Comparison of ENCODE assay signal across 11 cellular contexts in genomic region chr3:153628591-153628990, GRCh38.
DNase-seq lines count a peak whose midpoint lies in the region; ATAC-seq, FAIRE-seq and TF ChIP-seq lines count a peak whose summit lies in the region.
"Had no signal": no experiment of that assay in that cellular context is flagged by ENCODE, and none has a peak within 500 bp of the region (broad histone marks: within the 10 kb centered on the region; RNA-seq: fewer than 3 reads in every experiment).

No MANE protein-coding gene starts in this region.

- TF ChIP-seq CTCF in CD8-positive, alpha-beta T cell (IDR thresholded peaks at IDR 0.05): no peak
- TF ChIP-seq CTCF in GM12878 (IDR thresholded peaks at IDR 0.05 in 2 of 3, conservative IDR thresholded peaks at IDR 0.05 in 1 of 3; ENCODE audit: control insufficient read depth in 2 of 3, extremely low read depth in 1 of 3, insufficient read depth in 1 of 3, low read depth in 3 of 3, low read length in 3 of 3): no peak

- peak overlapping the region; percentile 17 for H3K4me3 Mint-ChIP-seq in CD8-positive, alpha-beta T cell

- no peaks in the 10 kb centered on the region for H4K20me1 ChIP-seq in GM12878 (ENCODE audit: control insufficient read depth, insufficient read depth)

- no peak overlapping the region for H3K4me3 ChIP-seq in CD8-positive, alpha-beta T cell (ENCODE audit: low read depth, low read length)
- no peak overlapping the region for H3K4me3 ChIP-seq in GM12878

- TF ChIP-seq EP300 in GM12878 (IDR thresholded peaks at IDR 0.05; ENCODE audit: borderline replicate concordance in 1 of 2, control insufficient read depth in 1 of 2, low read depth in 2 of 2, low read length in 2 of 2): no peak

- DNase-seq in CD8-positive, alpha-beta T cell: no peak
- DNase-seq in GM12878 (ENCODE audit: low read depth, low spot score) (peak; percentile 31), pons (ENCODE audit: low spot score) (no peak), OCI-M1 (lab: John Stamatoyannopoulos, UW) (no peak)
- DNase-seq: DND-41; NCI-H1930; stimulated activated CD4-positive, alpha-beta T cell treated with anti-CD3 and anti-CD28 coated beads, Interleukin-15, amount 100 ng/mL, for 24 hours had no signal

- intact Hi-C loops in CD8-positive, alpha-beta T cell (cut with DNase I, micrococcal nuclease): loop anchor here in 1 of 2 experiments (5.0 to 10.0 kb wide), 2 partner anchors 54 to 464 kb away; partner anchors contain the start of gene RAP2B
- intact Hi-C loops in GM12878 (cut with micrococcal nuclease; ENCODE audit: unreplicated experiment): loop anchor here (10.0 kb wide), 2 partner anchors 346 to 464 kb away; partner anchors contain the start of gene RAP2B

- no peaks in the 10 kb centered on the region for H3K9me3 Mint-ChIP-seq in CD8-positive, alpha-beta T cell

- CTCF ChIA-PET in CD8-positive, alpha-beta T cell (lab: Charles Lee): interaction anchor here (1.8 kb wide), 1 partner anchor 13 kb away, joined by 6 read pairs; no protein-coding TSS in a partner anchor
- CTCF ChIA-PET in GM12878 (lab: Yijun Ruan, JAX): no interaction called here

- no peak overlapping the region for H3K9ac ChIP-seq in GM12878 (ENCODE audit: control insufficient read depth, insufficient read depth, low read length)

- ATAC-seq in CD8-positive, alpha-beta T cell: no peak
- ATAC-seq in GM18907 (IDR thresholded peaks at IDR 0.05; ENCODE audit: unreplicated experiment): peak; percentile 64
- peak; percentile 70 for ATAC-seq in HG03196 (IDR thresholded peaks at IDR 0.05; ENCODE audit: unreplicated experiment)
- ATAC-seq in GM12878: peak; percentile 28
- ATAC-seq in GM19328 (IDR thresholded peaks at IDR 0.05; ENCODE audit: unreplicated experiment): no peak
- ATAC-seq in HG02870 (IDR thresholded peaks at IDR 0.05; ENCODE audit: unreplicated experiment): no peak

- no peaks in the 10 kb centered on the region for H3K27me3 Mint-ChIP-seq in CD8-positive, alpha-beta T cell (ENCODE audit: low read depth)

- H3K4me2 ChIP-seq in GM12878 (ENCODE audit: control insufficient read depth, insufficient read depth): no peak overlapping the region; the same call in 1 of the 2 replicates

- POLR2A ChIA-PET in CD8-positive, alpha-beta T cell (lab: Charles Lee): interaction anchor here (0.7 to 1.0 kb wide), 2 partner anchors 17 to 468 kb away, joined by 3 read pairs; no protein-coding TSS in a partner anchor
- POLR2A ChIA-PET in GM12878 (lab: Charles Lee): no interaction called here

- H3K27me3 ChIP-seq in CD8-positive, alpha-beta T cell (ENCODE audit: insufficient read depth, low read length): no peaks in the 10 kb centered on the region
- no peaks in the 10 kb centered on the region for H3K27me3 ChIP-seq in GM12878 (replicated peaks in 1 of 2; ENCODE audit: control insufficient read depth in 2 of 2, insufficient read depth in 2 of 2, low read length in 1 of 2)

- no peak for TF ChIP-seq RAD21 in GM12878 (IDR thresholded peaks at IDR 0.05; ENCODE audit: insufficient read depth, low read depth, low read length)

- FAIRE-seq in GM12878 (lab: Jason Lieb, UNC): no peak

- TF ChIP-seq POLR2A in GM12878 (IDR thresholded peaks at IDR 0.05; ENCODE audit: low read depth, low read length): no peak

- H3K36me3 ChIP-seq in CD8-positive, alpha-beta T cell (ENCODE audit: insufficient read depth, low read length): no peaks in the 10 kb centered on the region
- H3K36me3 ChIP-seq in GM12878 (ENCODE audit: control insufficient read depth in 2 of 2, insufficient read depth in 2 of 2, low read length in 1 of 2): no peaks in the 10 kb centered on the region

- no TSS peak for BruUV-seq in GM12878 (replicated peaks; lab: Mats Ljungman, UMichigan)

- SMC1A ChIA-PET in GM12878 (lab: Charles Lee; ENCODE audit: uncharacterized antibody, unreplicated experiment): no interaction called here

- RAD21 ChIA-PET in GM12878 (lab: Charles Lee; ENCODE audit: unreplicated experiment): no interaction called here

- peaks cover 16% of the 10 kb centered on the region for H3K4me1 ChIP-seq in CD8-positive, alpha-beta T cell (ENCODE audit: insufficient read depth, low read length)
- H3K4me1 ChIP-seq in GM12878 (ENCODE audit: control insufficient read depth, insufficient read depth, low read length): peaks cover 2% of the 10 kb centered on the region; the same call in 1 of the 2 replicates

- no peak overlapping the region for H3K27ac ChIP-seq in CD8-positive, alpha-beta T cell (ENCODE audit: low read depth, low read length)
- no peak overlapping the region for H3K27ac ChIP-seq in GM12878 (ENCODE audit: control insufficient read depth, insufficient read depth)

- peaks cover 33% of the 10 kb centered on the region for H3K4me1 Mint-ChIP-seq in CD8-positive, alpha-beta T cell (ENCODE audit: low read depth)

- no peaks in the 10 kb centered on the region for H3K79me2 ChIP-seq in GM12878 (ENCODE audit: control insufficient read depth, insufficient read depth, low read length)

- no peak overlapping the region for H3K27ac Mint-ChIP-seq in CD8-positive, alpha-beta T cell

- 25% methylated on average over 4 of the region's 4 CpGs for WGBS in GM12878 (ENCODE audit: insufficient coverage, insufficient replicate concordance, low lambda C conversion rate, missing lambda C conversion rate)

- H2AFZ ChIP-seq in GM12878 (ENCODE audit: control insufficient read depth, low read depth, low read length): peak overlapping the region; percentile 34

- in situ Hi-C loops in GM12878 (cut with MboI): no loop called here

- H3K36me3 Mint-ChIP-seq in CD8-positive, alpha-beta T cell: no peaks in the 10 kb centered on the region

- H3K9me3 ChIP-seq in CD8-positive, alpha-beta T cell (ENCODE audit: low read length): no peaks in the 10 kb centered on the region
- no peaks in the 10 kb centered on the region; the same call in 2 of the 3 replicates for H3K9me3 ChIP-seq in GM12878 (replicated peaks; ENCODE audit: control insufficient read depth, insufficient read depth, low read length)

TF ChIP-seq in GM12878, 131 proteins besides CTCF, POLR2A, EP300 and RAD21 (continues in another document):
- TF ChIP-seq DPF2 (IDR thresholded peaks at IDR 0.05) (no peak), ZNF622 (IDR thresholded peaks at IDR 0.05) (no peak), YBX1 (IDR thresholded peaks at IDR 0.05) (no peak), MXI1 (IDR thresholded peaks at IDR 0.05; ENCODE audit: low read depth, low read length) (no peak), ZNF24 (IDR thresholded peaks at IDR 0.05) (no peak), ZBTB33 (IDR thresholded peaks at IDR 0.05) (no peak), LARP7 (IDR thresholded peaks at IDR 0.05) (no peak), STAT1 (conservative IDR thresholded peaks at IDR 0.05) (no peak), KAT2A (conservative IDR thresholded peaks at IDR 0.05; ENCODE audit: control insufficient read depth, low read depth, low read length) (no peak), CUX1 (IDR thresholded peaks at IDR 0.05; ENCODE audit: insufficient replicate concordance, low read depth, low read length) (no peak), CEBPB (IDR thresholded peaks at IDR 0.05; ENCODE audit: borderline replicate concordance in 1 of 2, low read depth in 2 of 2, low read length in 2 of 2) (no peak), PML (IDR thresholded peaks at IDR 0.05; ENCODE audit: low read length) (no peak), CBX5 (IDR thresholded peaks at IDR 0.05; ENCODE audit: low read depth) (no peak)

Comparison
In these comparisons a context has a peak if more than half of its experiments do, and no peak if none do; other contexts are left out.
1. ATAC-seq: peak in GM18907 (single experiment), HG03196 (single experiment) and GM12878 (single experiment); none in CD8-positive, alpha-beta T cell (single experiment), GM19328 (single experiment) and HG02870 (single experiment).